Comparison of ENCODE assay signal across 1 cellular context in the genomic region with DNA sequence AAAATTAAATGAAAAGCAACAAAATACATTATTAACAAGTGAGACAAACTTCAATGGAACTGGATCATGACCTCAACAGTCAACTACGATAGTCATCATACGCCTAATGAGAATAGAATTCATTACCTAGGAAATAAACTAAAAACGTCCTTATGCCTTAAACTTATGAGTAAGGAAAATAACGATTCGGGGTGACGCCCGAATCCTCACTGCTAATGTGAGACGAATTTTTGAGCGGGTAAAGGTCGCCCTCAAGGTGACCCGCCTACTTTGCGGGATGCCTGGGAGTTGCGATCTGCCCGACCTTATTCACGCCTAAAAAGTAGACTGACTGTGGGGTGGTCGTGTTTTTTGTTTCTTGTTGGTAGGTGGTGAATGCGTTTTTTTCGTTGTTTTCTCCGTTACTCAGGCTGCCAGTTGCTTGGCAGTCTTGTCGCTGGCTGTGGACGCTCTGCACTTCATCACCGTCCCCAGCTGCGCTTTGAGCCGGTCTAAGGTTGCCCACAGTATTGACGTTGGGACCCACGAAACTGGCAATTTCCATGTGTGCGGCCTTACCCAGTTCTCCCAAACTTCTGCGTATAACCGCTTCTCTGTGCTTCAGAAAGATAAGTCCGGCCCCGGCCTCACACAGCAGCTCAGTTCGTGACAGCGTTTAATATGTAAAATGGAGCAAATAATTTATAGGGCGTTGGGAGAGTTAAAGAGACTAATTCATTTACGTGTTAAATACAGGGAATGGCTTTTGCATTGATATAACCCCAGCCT.
TF ChIP-seq lines count a peak whose summit lies in the region.

No MANE protein-coding gene starts in this region.

TF ChIP-seq in HepG2, 621 proteins besides CTCF, POLR2A, EP300 and RAD21 (continued from another document and continues in another):
- TF ChIP-seq, protein P1, sequence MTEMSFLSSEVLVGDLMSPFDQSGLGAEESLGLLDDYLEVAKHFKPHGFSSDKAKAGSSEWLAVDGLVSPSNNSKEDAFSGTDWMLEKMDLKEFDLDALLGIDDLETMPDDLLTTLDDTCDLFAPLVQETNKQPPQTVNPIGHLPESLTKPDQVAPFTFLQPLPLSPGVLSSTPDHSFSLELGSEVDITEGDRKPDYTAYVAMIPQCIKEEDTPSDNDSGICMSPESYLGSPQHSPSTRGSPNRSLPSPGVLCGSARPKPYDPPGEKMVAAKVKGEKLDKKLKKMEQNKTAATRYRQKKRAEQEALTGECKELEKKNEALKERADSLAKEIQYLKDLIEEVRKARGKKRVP (CRISPR knock-in tag; IDR thresholded peaks at IDR 0.05): peak in 1 of 2 experiments; percentile 83
- TF ChIP-seq STAT5B (CRISPR knock-in tag; IDR thresholded peaks at IDR 0.05) (peak; percentile 90; the same call in 1 of the 2 replicates), HNF4G (IDR thresholded peaks at IDR 0.05; ENCODE audit: borderline replicate concordance, low read depth, low read length) (peak; percentile 85), HNF4G (CRISPR knock-in tag; IDR thresholded peaks at IDR 0.05; ENCODE audit: borderline replicate concordance, low read depth) (no peak; the same call in 1 of the 2 replicates), ZNF772 (CRISPR knock-in tag; IDR thresholded peaks at IDR 0.05) (no peak), ARID2 (CRISPR knock-in tag; IDR thresholded peaks at IDR 0.05; ENCODE audit: borderline replicate concordance) (peak; percentile 100), CC2D1A (CRISPR knock-in tag; IDR thresholded peaks at IDR 0.05) (peak; percentile 92; the same call in 1 of the 2 replicates), HCFC1 (IDR thresholded peaks at IDR 0.05; ENCODE audit: low read depth, low read length) (no peak), ZNF205 (CRISPR knock-in tag; IDR thresholded peaks at IDR 0.05) (peak; percentile 95), SYNCRIP (IDR thresholded peaks at IDR 0.05; ENCODE audit: insufficient read depth, low read depth, low read length) (no peak), ZNF777 (CRISPR knock-in tag; IDR thresholded peaks at IDR 0.05) (no peak), FOXP1 (IDR thresholded peaks at IDR 0.05) (peak; percentile 33; the same call in 1 of the 2 replicates), FOXP1 (CRISPR knock-in tag; IDR thresholded peaks at IDR 0.05) (peak; percentile 65), KDM2A (CRISPR knock-in tag; IDR thresholded peaks at IDR 0.05; ENCODE audit: borderline replicate concordance, low read depth) (peak; percentile 73), ZC3H13 (CRISPR knock-in tag; IDR thresholded peaks at IDR 0.05) (peak; percentile 95; the same call in 1 of the 2 replicates), SRF (IDR thresholded peaks at IDR 0.05; ENCODE audit: low read depth, low read length) (peak; percentile 77), TSC22D2 (CRISPR knock-in tag; IDR thresholded peaks at IDR 0.05; ENCODE audit: borderline replicate concordance) (peak; percentile 48; the same call in 1 of the 2 replicates), RFXANK (CRISPR knock-in tag; IDR thresholded peaks at IDR 0.05) (0 out of 2 replicates have a peak, but pooled peaks have one; percentile 81), GPN1 (CRISPR knock-in tag; IDR thresholded peaks at IDR 0.05; ENCODE audit: borderline replicate concordance) (no peak; the same call in 1 of the 2 replicates), ZNF17 (CRISPR knock-in tag; IDR thresholded peaks at IDR 0.05) (peak; percentile 56; the same call in 1 of the 2 replicates), KMT2B (CRISPR knock-in tag; IDR thresholded peaks at IDR 0.05) (peak; percentile 18; the same call in 1 of the 2 replicates), SOX5 (CRISPR knock-in tag; IDR thresholded peaks at IDR 0.05; ENCODE audit: borderline replicate concordance) (peak; percentile 25; the same call in 1 of the 2 replicates), ZFP37 (CRISPR knock-in tag; IDR thresholded peaks at IDR 0.05; ENCODE audit: borderline replicate concordance) (peak; percentile 24; the same call in 1 of the 2 replicates), ZBTB7A (CRISPR knock-in tag; IDR thresholded peaks at IDR 0.05) (peak; percentile 71; the same call in 1 of the 2 replicates), DMAP1 (CRISPR knock-in tag; IDR thresholded peaks at IDR 0.05) (no peak; the same call in 1 of the 2 replicates), ZKSCAN5 (CRISPR knock-in tag; IDR thresholded peaks at IDR 0.05) (no peak)
- TF ChIP-seq, protein P2, sequence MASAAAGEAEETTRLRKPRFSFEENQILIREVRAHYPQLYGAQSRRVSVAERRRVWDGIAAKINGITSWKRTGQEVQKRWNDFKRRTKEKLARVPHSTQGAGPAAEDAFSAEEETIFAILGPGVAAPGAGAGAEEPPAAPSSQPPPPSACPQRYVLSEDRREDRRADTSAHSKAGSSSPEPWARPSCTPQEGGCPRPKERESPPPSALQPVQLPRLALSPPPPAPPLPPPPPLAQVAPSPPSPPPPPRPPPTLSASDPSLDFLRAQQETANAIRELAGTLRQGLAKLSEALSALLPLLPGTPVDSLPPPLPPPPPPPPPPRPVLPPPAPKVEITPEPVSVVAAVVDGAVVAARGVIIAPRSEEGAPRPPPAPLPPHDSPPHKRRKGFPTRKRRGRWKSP (CRISPR knock-in tag; IDR thresholded peaks at IDR 0.05): peak; percentile 85; the same call in 1 of the 2 replicates
- TF ChIP-seq, protein P3, sequence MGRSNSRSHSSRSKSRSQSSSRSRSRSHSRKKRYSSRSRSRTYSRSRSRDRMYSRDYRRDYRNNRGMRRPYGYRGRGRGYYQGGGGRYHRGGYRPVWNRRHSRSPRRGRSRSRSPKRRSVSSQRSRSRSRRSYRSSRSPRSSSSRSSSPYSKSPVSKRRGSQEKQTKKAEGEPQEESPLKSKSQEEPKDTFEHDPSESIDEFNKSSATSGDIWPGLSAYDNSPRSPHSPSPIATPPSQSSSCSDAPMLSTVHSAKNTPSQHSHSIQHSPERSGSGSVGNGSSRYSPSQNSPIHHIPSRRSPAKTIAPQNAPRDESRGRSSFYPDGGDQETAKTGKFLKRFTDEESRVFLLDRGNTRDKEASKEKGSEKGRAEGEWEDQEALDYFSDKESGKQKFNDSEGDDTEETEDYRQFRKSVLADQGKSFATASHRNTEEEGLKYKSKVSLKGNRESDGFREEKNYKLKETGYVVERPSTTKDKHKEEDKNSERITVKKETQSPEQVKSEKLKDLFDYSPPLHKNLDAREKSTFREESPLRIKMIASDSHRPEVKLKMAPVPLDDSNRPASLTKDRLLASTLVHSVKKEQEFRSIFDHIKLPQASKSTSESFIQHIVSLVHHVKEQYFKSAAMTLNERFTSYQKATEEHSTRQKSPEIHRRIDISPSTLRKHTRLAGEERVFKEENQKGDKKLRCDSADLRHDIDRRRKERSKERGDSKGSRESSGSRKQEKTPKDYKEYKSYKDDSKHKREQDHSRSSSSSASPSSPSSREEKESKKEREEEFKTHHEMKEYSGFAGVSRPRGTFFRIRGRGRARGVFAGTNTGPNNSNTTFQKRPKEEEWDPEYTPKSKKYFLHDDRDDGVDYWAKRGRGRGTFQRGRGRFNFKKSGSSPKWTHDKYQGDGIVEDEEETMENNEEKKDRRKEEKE (IDR thresholded peaks at IDR 0.05): no peak
- TF ChIP-seq, protein P4, sequence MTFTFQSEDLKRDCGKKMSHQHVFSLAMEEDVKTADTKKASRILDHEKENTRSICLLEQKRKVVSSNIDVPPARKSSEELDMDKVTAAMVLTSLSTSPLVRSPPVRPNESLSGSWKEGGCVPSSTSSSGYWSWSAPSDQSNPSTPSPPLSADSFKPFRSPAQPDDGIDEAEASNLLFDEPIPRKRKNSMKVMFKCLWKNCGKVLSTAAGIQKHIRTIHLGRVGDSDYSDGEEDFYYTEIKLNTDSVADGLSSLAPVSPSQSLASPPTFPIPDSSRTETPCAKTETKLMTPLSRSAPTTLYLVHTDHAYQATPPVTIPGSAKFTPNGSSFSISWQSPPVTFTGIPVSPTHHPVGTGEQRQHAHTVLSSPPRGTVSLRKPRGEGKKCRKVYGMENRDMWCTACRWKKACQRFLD (CRISPR knock-in tag; IDR thresholded peaks at IDR 0.05; ENCODE audit: borderline replicate concordance): peak; percentile 82; the same call in 1 of the 2 replicates
- TF ChIP-seq, protein P5, sequence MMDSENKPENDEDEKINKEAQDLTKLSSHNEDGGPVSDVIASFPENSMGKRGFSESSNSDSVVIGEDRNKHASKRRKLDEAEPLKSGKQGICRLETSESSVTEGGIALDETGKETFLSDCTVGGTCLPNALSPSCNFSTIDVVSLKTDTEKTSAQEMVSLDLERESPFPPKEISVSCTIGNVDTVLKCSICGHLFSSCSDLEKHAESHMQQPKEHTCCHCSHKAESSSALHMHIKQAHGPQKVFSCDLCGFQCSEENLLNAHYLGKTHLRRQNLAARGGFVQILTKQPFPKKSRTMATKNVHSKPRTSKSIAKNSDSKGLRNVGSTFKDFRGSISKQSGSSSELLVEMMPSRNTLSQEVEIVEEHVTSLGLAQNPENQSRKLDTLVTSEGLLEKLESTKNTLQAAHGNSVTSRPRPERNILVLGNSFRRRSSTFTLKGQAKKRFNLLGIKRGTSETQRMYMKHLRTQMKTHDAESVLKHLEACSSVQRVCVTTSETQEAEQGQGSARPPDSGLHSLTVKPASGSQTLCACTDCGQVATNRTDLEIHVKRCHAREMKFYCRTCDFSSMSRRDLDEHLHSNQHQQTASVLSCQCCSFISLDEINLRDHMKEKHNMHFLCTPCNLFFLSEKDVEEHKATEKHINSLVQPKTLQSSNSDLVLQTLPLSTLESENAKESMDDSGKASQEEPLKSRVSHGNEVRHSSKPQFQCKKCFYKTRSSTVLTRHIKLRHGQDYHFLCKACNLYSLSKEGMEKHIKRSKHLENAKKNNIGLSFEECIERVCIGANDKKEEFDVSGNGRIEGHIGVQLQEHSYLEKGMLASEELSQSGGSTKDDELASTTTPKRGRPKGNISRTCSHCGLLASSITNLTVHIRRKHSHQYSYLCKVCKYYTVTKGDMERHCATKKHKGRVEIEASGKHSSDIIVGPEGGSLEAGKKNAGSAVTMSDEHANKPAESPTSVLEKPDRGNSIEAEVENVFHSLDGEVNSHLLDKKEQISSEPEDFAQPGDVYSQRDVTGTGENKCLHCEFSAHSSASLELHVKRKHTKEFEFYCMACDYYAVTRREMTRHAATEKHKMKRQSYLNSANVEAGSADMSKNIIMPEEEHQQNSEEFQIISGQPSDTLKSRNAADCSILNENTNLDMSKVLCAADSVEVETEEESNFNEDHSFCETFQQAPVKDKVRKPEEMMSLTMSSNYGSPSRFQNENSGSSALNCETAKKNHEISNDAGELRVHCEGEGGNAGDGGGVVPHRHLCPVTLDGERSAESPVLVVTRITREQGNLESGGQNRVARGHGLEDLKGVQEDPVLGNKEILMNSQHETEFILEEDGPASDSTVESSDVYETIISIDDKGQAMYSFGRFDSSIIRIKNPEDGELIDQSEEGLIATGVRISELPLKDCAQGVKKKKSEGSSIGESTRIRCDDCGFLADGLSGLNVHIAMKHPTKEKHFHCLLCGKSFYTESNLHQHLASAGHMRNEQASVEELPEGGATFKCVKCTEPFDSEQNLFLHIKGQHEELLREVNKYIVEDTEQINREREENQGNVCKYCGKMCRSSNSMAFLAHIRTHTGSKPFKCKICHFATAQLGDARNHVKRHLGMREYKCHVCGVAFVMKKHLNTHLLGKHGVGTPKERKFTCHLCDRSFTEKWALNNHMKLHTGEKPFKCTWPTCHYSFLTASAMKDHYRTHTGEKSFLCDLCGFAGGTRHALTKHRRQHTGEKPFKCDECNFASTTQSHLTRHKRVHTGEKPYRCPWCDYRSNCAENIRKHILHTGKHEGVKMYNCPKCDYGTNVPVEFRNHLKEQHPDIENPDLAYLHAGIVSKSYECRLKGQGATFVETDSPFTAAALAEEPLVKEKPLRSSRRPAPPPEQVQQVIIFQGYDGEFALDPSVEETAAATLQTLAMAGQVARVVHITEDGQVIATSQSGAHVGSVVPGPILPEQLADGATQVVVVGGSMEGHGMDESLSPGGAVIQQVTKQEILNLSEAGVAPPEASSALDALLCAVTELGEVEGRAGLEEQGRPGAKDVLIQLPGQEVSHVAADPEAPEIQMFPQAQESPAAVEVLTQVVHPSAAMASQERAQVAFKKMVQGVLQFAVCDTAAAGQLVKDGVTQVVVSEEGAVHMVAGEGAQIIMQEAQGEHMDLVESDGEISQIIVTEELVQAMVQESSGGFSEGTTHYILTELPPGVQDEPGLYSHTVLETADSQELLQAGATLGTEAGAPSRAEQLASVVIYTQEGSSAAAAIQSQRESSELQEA (CRISPR knock-in tag; IDR thresholded peaks at IDR 0.05; ENCODE audit: not compliant biosample characterization): peak; percentile 51
- TF ChIP-seq, protein P6, sequence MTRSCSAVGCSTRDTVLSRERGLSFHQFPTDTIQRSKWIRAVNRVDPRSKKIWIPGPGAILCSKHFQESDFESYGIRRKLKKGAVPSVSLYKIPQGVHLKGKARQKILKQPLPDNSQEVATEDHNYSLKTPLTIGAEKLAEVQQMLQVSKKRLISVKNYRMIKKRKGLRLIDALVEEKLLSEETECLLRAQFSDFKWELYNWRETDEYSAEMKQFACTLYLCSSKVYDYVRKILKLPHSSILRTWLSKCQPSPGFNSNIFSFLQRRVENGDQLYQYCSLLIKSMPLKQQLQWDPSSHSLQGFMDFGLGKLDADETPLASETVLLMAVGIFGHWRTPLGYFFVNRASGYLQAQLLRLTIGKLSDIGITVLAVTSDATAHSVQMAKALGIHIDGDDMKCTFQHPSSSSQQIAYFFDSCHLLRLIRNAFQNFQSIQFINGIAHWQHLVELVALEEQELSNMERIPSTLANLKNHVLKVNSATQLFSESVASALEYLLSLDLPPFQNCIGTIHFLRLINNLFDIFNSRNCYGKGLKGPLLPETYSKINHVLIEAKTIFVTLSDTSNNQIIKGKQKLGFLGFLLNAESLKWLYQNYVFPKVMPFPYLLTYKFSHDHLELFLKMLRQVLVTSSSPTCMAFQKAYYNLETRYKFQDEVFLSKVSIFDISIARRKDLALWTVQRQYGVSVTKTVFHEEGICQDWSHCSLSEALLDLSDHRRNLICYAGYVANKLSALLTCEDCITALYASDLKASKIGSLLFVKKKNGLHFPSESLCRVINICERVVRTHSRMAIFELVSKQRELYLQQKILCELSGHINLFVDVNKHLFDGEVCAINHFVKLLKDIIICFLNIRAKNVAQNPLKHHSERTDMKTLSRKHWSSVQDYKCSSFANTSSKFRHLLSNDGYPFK (CRISPR knock-in tag; IDR thresholded peaks at IDR 0.05; ENCODE audit: borderline replicate concordance): peak; percentile 75
- TF ChIP-seq, protein P7, sequence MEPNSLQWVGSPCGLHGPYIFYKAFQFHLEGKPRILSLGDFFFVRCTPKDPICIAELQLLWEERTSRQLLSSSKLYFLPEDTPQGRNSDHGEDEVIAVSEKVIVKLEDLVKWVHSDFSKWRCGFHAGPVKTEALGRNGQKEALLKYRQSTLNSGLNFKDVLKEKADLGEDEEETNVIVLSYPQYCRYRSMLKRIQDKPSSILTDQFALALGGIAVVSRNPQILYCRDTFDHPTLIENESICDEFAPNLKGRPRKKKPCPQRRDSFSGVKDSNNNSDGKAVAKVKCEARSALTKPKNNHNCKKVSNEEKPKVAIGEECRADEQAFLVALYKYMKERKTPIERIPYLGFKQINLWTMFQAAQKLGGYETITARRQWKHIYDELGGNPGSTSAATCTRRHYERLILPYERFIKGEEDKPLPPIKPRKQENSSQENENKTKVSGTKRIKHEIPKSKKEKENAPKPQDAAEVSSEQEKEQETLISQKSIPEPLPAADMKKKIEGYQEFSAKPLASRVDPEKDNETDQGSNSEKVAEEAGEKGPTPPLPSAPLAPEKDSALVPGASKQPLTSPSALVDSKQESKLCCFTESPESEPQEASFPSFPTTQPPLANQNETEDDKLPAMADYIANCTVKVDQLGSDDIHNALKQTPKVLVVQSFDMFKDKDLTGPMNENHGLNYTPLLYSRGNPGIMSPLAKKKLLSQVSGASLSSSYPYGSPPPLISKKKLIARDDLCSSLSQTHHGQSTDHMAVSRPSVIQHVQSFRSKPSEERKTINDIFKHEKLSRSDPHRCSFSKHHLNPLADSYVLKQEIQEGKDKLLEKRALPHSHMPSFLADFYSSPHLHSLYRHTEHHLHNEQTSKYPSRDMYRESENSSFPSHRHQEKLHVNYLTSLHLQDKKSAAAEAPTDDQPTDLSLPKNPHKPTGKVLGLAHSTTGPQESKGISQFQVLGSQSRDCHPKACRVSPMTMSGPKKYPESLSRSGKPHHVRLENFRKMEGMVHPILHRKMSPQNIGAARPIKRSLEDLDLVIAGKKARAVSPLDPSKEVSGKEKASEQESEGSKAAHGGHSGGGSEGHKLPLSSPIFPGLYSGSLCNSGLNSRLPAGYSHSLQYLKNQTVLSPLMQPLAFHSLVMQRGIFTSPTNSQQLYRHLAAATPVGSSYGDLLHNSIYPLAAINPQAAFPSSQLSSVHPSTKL (CRISPR knock-in tag; IDR thresholded peaks at IDR 0.05): peak; percentile 76
